In genomic region chr14:104749958-104750529, GRCh38 we compare ENCODE assay signal across 11 cellular contexts. TPM values are rescaled to one million over a fixed set of nuclear protein-coding genes. Genes with fewer than 3 reads are reported as not detected.
DNase-seq lines count a peak whose midpoint lies in the region; ATAC-seq, FAIRE-seq and TF ChIP-seq lines count a peak whose summit lies in the region.
"Had no signal": no experiment of that assay in that cellular context is flagged by ENCODE, and none has a peak within 500 bp of the region (broad histone marks: within the 10 kb centered on the region; RNA-seq: fewer than 3 reads in every experiment).

No MANE protein-coding gene starts in this region.

- CTCF ChIA-PET in Caco-2 (lab: Charles Lee): interaction anchor here (0.6 to 1.4 kb wide), 3 partner anchors 18 to 65 kb away, joined by 3 to 4 read pairs (median 4); no protein-coding TSS in a partner anchor
- CTCF ChIA-PET in HepG2 (lab: Yijun Ruan, JAX; ENCODE audit: low intra/inter-chr PET ratio, low total read pairs): no interaction called here

- peaks cover 25% of the 10 kb centered on the region for H3K36me3 Mint-ChIP-seq in Caco-2 (ENCODE audit: insufficient read depth, unreplicated experiment)
- H3K36me3 Mint-ChIP-seq in H9 (ENCODE audit: insufficient read depth in 1 of 3, low read depth in 3 of 3): peaks cover 2 to 30% (median 13%) of the 10 kb centered on the region in 3 experiments; a peak in 6 of 7 replicates

- DNase-seq in Caco-2 (no peak), SK-N-MC (ENCODE audit: low read depth, low spot score) (no peak), HepG2 (ENCODE audit: low spot score) (no peak), T-helper 2 cell (no peak), H9 (no peak)
- DNase-seq: activated naive CD4-positive, alpha-beta T cell; CD4-positive, CD25-positive, alpha-beta regulatory T cell; NCI-H1436 had no signal

- H3K27me3 ChIP-seq in Caco-2 (replicated peaks; ENCODE audit: control insufficient read depth, insufficient read depth, low read length) (no peaks in the 10 kb centered on the region), HepG2 (ENCODE audit: control insufficient read depth in 1 of 2, insufficient read depth in 2 of 2, low read length in 2 of 2) (no peaks in the 10 kb centered on the region), H9 (ENCODE audit: insufficient read depth, low read length) (no peaks in the 10 kb centered on the region)

- H2BK5ac ChIP-seq in H9 (ENCODE audit: insufficient read length, low read length): no peak overlapping the region

- no peak overlapping the region for H3K23ac ChIP-seq in H9 (ENCODE audit: insufficient read length, low read depth, low read length)

- H3K27ac Mint-ChIP-seq in Caco-2 (ENCODE audit: unreplicated experiment) (no peak overlapping the region), H9 (no peak overlapping the region)
- H3K27ac Mint-ChIP-seq: CD4-positive, CD25-positive, alpha-beta regulatory T cell had no signal

- H3K4ac ChIP-seq in H9 (ENCODE audit: low read depth, low read length): no peak overlapping the region

- H3T11ph ChIP-seq in H9 (ENCODE audit: low read length): no peak overlapping the region

- H3K14ac ChIP-seq in H9 (ENCODE audit: insufficient read depth, low read length): no peak overlapping the region

- no peak overlapping the region for H2BK15ac ChIP-seq in H9 (ENCODE audit: low read depth, low read length)

- TF ChIP-seq CTCF in Caco-2 (IDR thresholded peaks at IDR 0.05; ENCODE audit: insufficient read depth in 1 of 2, low read depth in 1 of 2, low read length in 1 of 2, severe bottlenecking in 1 of 2, unreplicated experiment in 1 of 2) (no peak), HepG2 (CRISPR knock-in tag; IDR thresholded peaks at IDR 0.05) (no peak), H9 (conservative IDR thresholded peaks at IDR 0.05) (no peak)

- H3K56ac ChIP-seq in H9 (ENCODE audit: insufficient read length, low read depth, low read length): no peak overlapping the region

- FAIRE-seq in HepG2 (lab: Jason Lieb, UNC): no peak

- H3K36me3 ChIP-seq in Caco-2 (ENCODE audit: control insufficient read depth, insufficient read depth, low read length) (no peaks in the 10 kb centered on the region), SK-N-MC (ENCODE audit: insufficient read depth, low read length) (no peaks in the 10 kb centered on the region; the same call in 1 of the 2 replicates), HepG2 (replicated peaks in 1 of 2; ENCODE audit: control insufficient read depth in 1 of 2, insufficient read depth in 2 of 2, low read length in 2 of 2) (no peaks in the 10 kb centered on the region)

- peaks cover 32% of the 10 kb centered on the region for H3K4me1 ChIP-seq in Caco-2
- peaks cover 78% of the 10 kb centered on the region for H3K4me1 ChIP-seq in HepG2 (ENCODE audit: insufficient read depth, low read length)
- H3K4me1 ChIP-seq in H9 (ENCODE audit: insufficient read depth, low read length): no peaks in the 10 kb centered on the region; the same call in 1 of the 2 replicates

- POLR2A ChIA-PET in Caco-2 (lab: Charles Lee): no interaction called here
- POLR2A ChIA-PET in HepG2 (lab: Yijun Ruan, JAX): interaction anchor here (1.4 to 4.8 kb wide), 8 partner anchors 14 to 114 kb away, joined by 3 to 68 read pairs (median 6); no protein-coding TSS in a partner anchor

- H4K20me1 ChIP-seq in HepG2 (ENCODE audit: insufficient read depth, low read length) (peaks cover 12% of the 10 kb centered on the region), H9 (ENCODE audit: control insufficient read depth, insufficient read depth, insufficient read length) (no peaks in the 10 kb centered on the region)

- H3K18ac ChIP-seq in H9 (ENCODE audit: insufficient read length, low read depth, low read length): no peak overlapping the region

- no peak overlapping the region for H2AK5ac ChIP-seq in H9 (ENCODE audit: insufficient read length, low read length)

- H3K9me3 Mint-ChIP-seq in Caco-2 (ENCODE audit: unreplicated experiment) (no peaks in the 10 kb centered on the region), H9 (peaks cover 13 to 19% of the 10 kb centered on the region in 2 experiments)
- H3K9me3 Mint-ChIP-seq: CD4-positive, CD25-positive, alpha-beta regulatory T cell had no signal

- no peaks in the 10 kb centered on the region for H3K27me3 Mint-ChIP-seq in Caco-2 (ENCODE audit: insufficient read depth, unreplicated experiment)
- peaks cover 7% of the 10 kb centered on the region for H3K27me3 Mint-ChIP-seq in H9 (ENCODE audit: low read depth)
- H3K27me3 Mint-ChIP-seq: CD4-positive, CD25-positive, alpha-beta regulatory T cell had no signal

- peak overlapping the region; percentile 56 for H3K4me2 ChIP-seq in HepG2 (ENCODE audit: low read depth, low read length)
- no peak overlapping the region for H3K4me2 ChIP-seq in H9 (ENCODE audit: insufficient read depth, insufficient read length, low read length)

- H3K79me2 ChIP-seq in HepG2 (ENCODE audit: insufficient read depth, low read length) (peaks cover 21% of the 10 kb centered on the region), H9 (ENCODE audit: insufficient read depth, low read length) (peaks cover 13% of the 10 kb centered on the region; the same call in 1 of the 2 replicates)

- TF ChIP-seq RAD21 in HepG2 (CRISPR knock-in tag; IDR thresholded peaks at IDR 0.05): no peak

- peak overlapping the region; percentile 15 for H3K9ac ChIP-seq in SK-N-MC (ENCODE audit: insufficient read length)
- H3K9ac ChIP-seq in HepG2 (ENCODE audit: insufficient read depth, low read depth, low read length): peak overlapping the region; percentile 7; the same call in 1 of the 2 replicates
- H3K9ac ChIP-seq in H9 (ENCODE audit: extremely low read depth, insufficient read length, low read length): no peak overlapping the region

- no peak for TF ChIP-seq POLR2A in HepG2 (IDR thresholded peaks at IDR 0.05; ENCODE audit: insufficient read depth in 1 of 2, low read depth in 2 of 2, low read length in 2 of 2)

- H3K27ac ChIP-seq in SK-N-MC (0 out of 2 replicates have a peak overlapping the region, but pooled peaks have one; percentile 11), HepG2 (ENCODE audit: extremely low read length, insufficient read depth, low read length) (peak overlapping the region; percentile 59), H9 (ENCODE audit: insufficient read length, low read depth, low read length) (no peak overlapping the region)

- BruUV-seq in Caco-2 (replicated peaks; lab: Mats Ljungman, UMichigan) (no TSS peak), HepG2 (replicated peaks; lab: Mats Ljungman, UMichigan) (TSS peak; percentile 13)

- no peak overlapping the region for H2BK12ac ChIP-seq in H9 (ENCODE audit: insufficient read length, low read depth, low read length)

- H2BK120ac ChIP-seq in H9 (ENCODE audit: low read depth, low read length, poor library complexity, severe bottlenecking): no peak overlapping the region

- in situ Hi-C loops in HepG2 (cut with HindIII; ENCODE audit: extremely low pct_ligation_motif_present, low pct_unique_long_range_greater_than_20kb): no loop called here

- intact Hi-C loops in Caco-2 (cut with micrococcal nuclease; ENCODE audit: unreplicated experiment) (loop anchor here (1.0 kb wide), 1 partner anchor 27 kb away; no protein-coding TSS in a partner anchor), HepG2 (cut with micrococcal nuclease; ENCODE audit: unreplicated experiment) (loop anchor here (1.0 kb wide), 2 partner anchors 19 to 23 kb away; no protein-coding TSS in a partner anchor)

- H2AFZ ChIP-seq in HepG2 (ENCODE audit: low read length): no peak overlapping the region
- no peak overlapping the region for H2AFZ ChIP-seq in H9 (ENCODE audit: low read length)

- peaks cover 12% of the 10 kb centered on the region for H3K23me2 ChIP-seq in H9 (ENCODE audit: insufficient read length, low read depth, low read length, poor library complexity, severe bottlenecking)

- H4K91ac ChIP-seq in H9 (ENCODE audit: insufficient read length, low read depth, low read length): no peak overlapping the region

- WGBS in HepG2 (ENCODE audit: low lambda C conversion rate): 55% methylated on average over 10 of the region's 12 CpGs
- no CpG with 5 or more reads among the region's 12 CpGs for WGBS in H9 (ENCODE audit: extremely low coverage, insufficient read length, low lambda C conversion rate)

- no peak overlapping the region for H4K5ac ChIP-seq in H9 (ENCODE audit: insufficient read length, low read depth, low read length)

- TF ChIP-seq EP300 in HepG2 (IDR thresholded peaks at IDR 0.05; ENCODE audit: low read depth in 2 of 2, low read length in 2 of 2): no peak
- TF ChIP-seq EP300 in HepG2 (CRISPR knock-in tag; IDR thresholded peaks at IDR 0.05; ENCODE audit: borderline replicate concordance): no peak

- H3K4me3 ChIP-seq in Caco-2 (ENCODE audit: low read depth, low read length) (no peak overlapping the region), SK-N-MC (no peak overlapping the region), HepG2 (replicated peaks in 1 of 3; ENCODE audit: insufficient read depth in 1 of 3, low read depth in 2 of 3, low read length in 3 of 3) (no peak overlapping the region)
- H3K4me3 ChIP-seq: coronary artery, lung had no signal

- peak overlapping the region; percentile 37 for H3K4me3 Mint-ChIP-seq in Caco-2 (ENCODE audit: unreplicated experiment)
- no peak overlapping the region for H3K4me3 Mint-ChIP-seq in H9

- no peak overlapping the region for H4K8ac ChIP-seq in H9 (replicated peaks; ENCODE audit: insufficient read length, low read depth, low read length)

- H3K4me1 Mint-ChIP-seq in Caco-2 (ENCODE audit: low read depth, unreplicated experiment) (peaks cover 17% of the 10 kb centered on the region), H9 (peaks cover 18 to 19% of the 10 kb centered on the region in 2 experiments)

- H2BK20ac ChIP-seq in H9 (ENCODE audit: low read depth, low read length, poor library complexity, severe bottlenecking): no peak overlapping the region

- H3K79me1 ChIP-seq in H9 (ENCODE audit: insufficient read depth, low read depth, low read length, poor library complexity, severe bottlenecking): no peaks in the 10 kb centered on the region

- ATAC-seq in HepG2 (no peak), HG03159 (IDR thresholded peaks at IDR 0.05; ENCODE audit: unreplicated experiment) (no peak)

- H3K9me3 ChIP-seq in Caco-2 (no peaks in the 10 kb centered on the region), SK-N-MC (ENCODE audit: low read depth, low read length) (no peaks in the 10 kb centered on the region), HepG2 (ENCODE audit: low read length) (no peaks in the 10 kb centered on the region), H9 (ENCODE audit: control insufficient read depth, low read depth, low read length) (peaks cover 6% of the 10 kb centered on the region)

RNA-seq across cellular contexts. Expression of gene SIVA1, which starts 2.9 kb away (rescaled TPM):
- total RNA-seq in Caco-2 (2022) (99.3 and 105 TPM in 2 replicates), HepG2 (2016; rRNA removed; fragmentation: Illumina TruSeq; extraction: Trizol) (153 and 186 TPM in 2 replicates), H9 (2021) (125 and 128 TPM in 2 replicates)
- total RNA-seq in HepG2 (2016; cell fraction: cytosol; rRNA removed; fragmentation: Illumina TruSeq; extraction: Trizol; ENCODE audit: low read depth): 171 and 229 TPM in 2 replicates
- total RNA-seq in HepG2 (2016; cell fraction: insoluble cytoplasmic fraction; rRNA removed; fragmentation: Illumina TruSeq; extraction: Trizol): 166 and 191 TPM in 2 replicates
- 186 and 219 TPM in 2 replicates for total RNA-seq in HepG2 (2016; cell fraction: membrane; rRNA removed; fragmentation: Illumina TruSeq; extraction: Trizol)
- total RNA-seq in HepG2 (2016; cell fraction: nucleus; rRNA removed; fragmentation: Illumina TruSeq; extraction: Trizol): 86.2 and 101 TPM in 2 replicates
- 123 and 142 TPM in 2 replicates for polyA plus RNA-seq in HepG2 (2011; rRNA removed)
- 108 and 239 TPM in 2 replicates for polyA plus RNA-seq in HepG2 (2011; cell fraction: cytosol; rRNA removed)
- 125 and 162 TPM in 2 replicates for polyA plus RNA-seq in HepG2 (2011; cell fraction: nucleus; rRNA removed)
- 61.3 and 68.1 TPM in 2 replicates for polyA plus RNA-seq in HepG2 (2012)
- polyA plus RNA-seq in HepG2 (2016; cell fraction: cytosol; fragmentation: Illumina TruSeq; extraction: Trizol; ENCODE audit: low read depth): 162 and 202 TPM in 2 replicates
- 128 and 130 TPM in 2 replicates for polyA plus RNA-seq in HepG2 (2016; cell fraction: insoluble cytoplasmic fraction; fragmentation: Illumina TruSeq; extraction: Trizol; ENCODE audit: low read depth)
- polyA plus RNA-seq in HepG2 (2016; cell fraction: membrane; fragmentation: Illumina TruSeq; extraction: Trizol; ENCODE audit: low read depth): 134 and 168 TPM in 2 replicates
- 129 and 133 TPM in 2 replicates for polyA plus RNA-seq in HepG2 (2016; cell fraction: nucleus; fragmentation: Illumina TruSeq; extraction: Trizol; ENCODE audit: insufficient read depth, low read depth)
- polyA minus RNA-seq in HepG2 (2011; rRNA and poly(A)+ RNA removed; ENCODE audit: low replicate concordance): 49.5 and 64.5 TPM in 2 replicates
- polyA minus RNA-seq in HepG2 (2011; cell fraction: cytosol; rRNA and poly(A)+ RNA removed): 22.7 and 31.5 TPM in 2 replicates
- 17.3 and 18.4 TPM in 2 replicates for polyA minus RNA-seq in HepG2 (2011; cell fraction: nucleus; rRNA and poly(A)+ RNA removed)

RNA-seq across cellular contexts. Expression of gene ADSS1, which starts 26.0 kb away (rescaled TPM):
- total RNA-seq in Caco-2 (2022): 1.6 and 3.2 TPM in 2 replicates
- total RNA-seq in HepG2 (2016; rRNA removed; fragmentation: Illumina TruSeq; extraction: Trizol): 0.98 and 1.0 TPM in 2 replicates
- 0.81 and 1.1 TPM in 2 replicates for total RNA-seq in HepG2 (2016; cell fraction: cytosol; rRNA removed; fragmentation: Illumina TruSeq; extraction: Trizol; ENCODE audit: low read depth)
- 0.56 and 1.3 TPM in 2 replicates for total RNA-seq in HepG2 (2016; cell fraction: insoluble cytoplasmic fraction; rRNA removed; fragmentation: Illumina TruSeq; extraction: Trizol)
- total RNA-seq in HepG2 (2016; cell fraction: membrane; rRNA removed; fragmentation: Illumina TruSeq; extraction: Trizol): 1.6 and 1.9 TPM in 2 replicates
- 1.3 and 1.5 TPM in 2 replicates for total RNA-seq in HepG2 (2016; cell fraction: nucleus; rRNA removed; fragmentation: Illumina TruSeq; extraction: Trizol)
- polyA plus RNA-seq in HepG2 (2011; rRNA removed): 36.7 and 45.2 TPM in 2 replicates
- polyA plus RNA-seq in HepG2 (2011; cell fraction: cytosol; rRNA removed): 20.7 and 22.4 TPM in 2 replicates
- 219 and 230 TPM in 2 replicates for polyA plus RNA-seq in HepG2 (2011; cell fraction: nucleus; rRNA removed)
- 37.3 and 46.9 TPM in 2 replicates for polyA plus RNA-seq in HepG2 (2012)
- 0.70 and 1.5 TPM in 2 replicates for polyA plus RNA-seq in HepG2 (2016; cell fraction: cytosol; fragmentation: Illumina TruSeq; extraction: Trizol; ENCODE audit: low read depth)
- 1.3 and 2.2 TPM in 2 replicates for polyA plus RNA-seq in HepG2 (2016; cell fraction: insoluble cytoplasmic fraction; fragmentation: Illumina TruSeq; extraction: Trizol; ENCODE audit: low read depth)
- 1.5 and 2.0 TPM in 2 replicates for polyA plus RNA-seq in HepG2 (2016; cell fraction: membrane; fragmentation: Illumina TruSeq; extraction: Trizol; ENCODE audit: low read depth)
- 3.7 and 4.4 TPM in 2 replicates for polyA plus RNA-seq in HepG2 (2016; cell fraction: nucleus; fragmentation: Illumina TruSeq; extraction: Trizol; ENCODE audit: insufficient read depth, low read depth)
- polyA minus RNA-seq in HepG2 (2011; rRNA and poly(A)+ RNA removed; ENCODE audit: low replicate concordance): 12.3 and 14.1 TPM in 2 replicates
- 6.8 and 7.6 TPM in 2 replicates for polyA minus RNA-seq in HepG2 (2011; cell fraction: cytosol; rRNA and poly(A)+ RNA removed)
- polyA minus RNA-seq in HepG2 (2011; cell fraction: nucleus; rRNA and poly(A)+ RNA removed): 30.6 and 31.2 TPM in 2 replicates
- total RNA-seq in H9 (2021): 7.8 and 8.5 TPM in 2 replicates

RNA-seq across cellular contexts. Expression of gene AKT1, which starts 45.5 kb away (rescaled TPM):
- total RNA-seq in Caco-2 (2022): 110 and 111 TPM in 2 replicates
- total RNA-seq in HepG2 (2016; rRNA removed; fragmentation: Illumina TruSeq; extraction: Trizol): 85.7 and 96.2 TPM in 2 replicates
- 66.8 and 84.2 TPM in 2 replicates for total RNA-seq in HepG2 (2016; cell fraction: cytosol; rRNA removed; fragmentation: Illumina TruSeq; extraction: Trizol; ENCODE audit: low read depth)
- 76.8 and 97.9 TPM in 2 replicates for total RNA-seq in HepG2 (2016; cell fraction: insoluble cytoplasmic fraction; rRNA removed; fragmentation: Illumina TruSeq; extraction: Trizol)
- 171 and 190 TPM in 2 replicates for total RNA-seq in HepG2 (2016; cell fraction: membrane; rRNA removed; fragmentation: Illumina TruSeq; extraction: Trizol)
- 48.2 and 57.1 TPM in 2 replicates for total RNA-seq in HepG2 (2016; cell fraction: nucleus; rRNA removed; fragmentation: Illumina TruSeq; extraction: Trizol)
- polyA plus RNA-seq in HepG2 (2011; rRNA removed): 116 and 135 TPM in 2 replicates
- polyA plus RNA-seq in HepG2 (2011; cell fraction: cytosol; rRNA removed): 114 and 136 TPM in 2 replicates
- polyA plus RNA-seq in HepG2 (2011; cell fraction: nucleus; rRNA removed): 362 and 435 TPM in 2 replicates
- 58.6 and 80.7 TPM in 2 replicates for polyA plus RNA-seq in HepG2 (2012)
- 81.6 and 107 TPM in 2 replicates for polyA plus RNA-seq in HepG2 (2016; cell fraction: cytosol; fragmentation: Illumina TruSeq; extraction: Trizol; ENCODE audit: low read depth)
- 105 and 119 TPM in 2 replicates for polyA plus RNA-seq in HepG2 (2016; cell fraction: insoluble cytoplasmic fraction; fragmentation: Illumina TruSeq; extraction: Trizol; ENCODE audit: low read depth)
- polyA plus RNA-seq in HepG2 (2016; cell fraction: membrane; fragmentation: Illumina TruSeq; extraction: Trizol; ENCODE audit: low read depth): 182 and 194 TPM in 2 replicates
- 146 and 159 TPM in 2 replicates for polyA plus RNA-seq in HepG2 (2016; cell fraction: nucleus; fragmentation: Illumina TruSeq; extraction: Trizol; ENCODE audit: insufficient read depth, low read depth)
- polyA minus RNA-seq in HepG2 (2011; rRNA and poly(A)+ RNA removed; ENCODE audit: low replicate concordance): 159 and 183 TPM in 2 replicates
- 76.1 and 78.3 TPM in 2 replicates for polyA minus RNA-seq in HepG2 (2011; cell fraction: cytosol; rRNA and poly(A)+ RNA removed)
- 46.7 and 48.0 TPM in 2 replicates for polyA minus RNA-seq in HepG2 (2011; cell fraction: nucleus; rRNA and poly(A)+ RNA removed)
- 95.1 and 101 TPM in 2 replicates for total RNA-seq in H9 (2021)

RNA-seq across cellular contexts. Expression of gene ZBTB42, which starts 50.9 kb away (rescaled TPM):
- total RNA-seq in Caco-2 (2022): 9.1 and 9.7 TPM in 2 replicates
- total RNA-seq in HepG2 (2016; rRNA removed; fragmentation: Illumina TruSeq; extraction: Trizol): 3.2 and 4.2 TPM in 2 replicates
- 1.2 and 1.6 TPM in 2 replicates for total RNA-seq in HepG2 (2016; cell fraction: cytosol; rRNA removed; fragmentation: Illumina TruSeq; extraction: Trizol; ENCODE audit: low read depth)
- 2.4 and 3.9 TPM in 2 replicates for total RNA-seq in HepG2 (2016; cell fraction: insoluble cytoplasmic fraction; rRNA removed; fragmentation: Illumina TruSeq; extraction: Trizol)
- total RNA-seq in HepG2 (2016; cell fraction: membrane; rRNA removed; fragmentation: Illumina TruSeq; extraction: Trizol): 4.3 and 4.4 TPM in 2 replicates
- 3.6 and 4.2 TPM in 2 replicates for total RNA-seq in HepG2 (2016; cell fraction: nucleus; rRNA removed; fragmentation: Illumina TruSeq; extraction: Trizol)
- polyA plus RNA-seq in HepG2 (2011; rRNA removed): 2.8 and 4.0 TPM in 2 replicates
- 3.7 and 4.3 TPM in 2 replicates for polyA plus RNA-seq in HepG2 (2011; cell fraction: cytosol; rRNA removed)
- 7.2 and 7.5 TPM in 2 replicates for polyA plus RNA-seq in HepG2 (2011; cell fraction: nucleus; rRNA removed)
- polyA plus RNA-seq in HepG2 (2012): 3.6 and 4.3 TPM in 2 replicates
- 1.0 and 1.1 TPM in 2 replicates for polyA plus RNA-seq in HepG2 (2016; cell fraction: cytosol; fragmentation: Illumina TruSeq; extraction: Trizol; ENCODE audit: low read depth)
- 2.3 and 2.7 TPM in 2 replicates for polyA plus RNA-seq in HepG2 (2016; cell fraction: insoluble cytoplasmic fraction; fragmentation: Illumina TruSeq; extraction: Trizol; ENCODE audit: low read depth)
- polyA plus RNA-seq in HepG2 (2016; cell fraction: membrane; fragmentation: Illumina TruSeq; extraction: Trizol; ENCODE audit: low read depth): 3.4 and 3.5 TPM in 2 replicates
- 2.8 and 3.1 TPM in 2 replicates for polyA plus RNA-seq in HepG2 (2016; cell fraction: nucleus; fragmentation: Illumina TruSeq; extraction: Trizol; ENCODE audit: insufficient read depth, low read depth)
- polyA minus RNA-seq in HepG2 (2011; rRNA and poly(A)+ RNA removed; ENCODE audit: low replicate concordance): 6.6 and 17.0 TPM in 2 replicates
- 6.2 and 8.1 TPM in 2 replicates for polyA minus RNA-seq in HepG2 (2011; cell fraction: cytosol; rRNA and poly(A)+ RNA removed)
- polyA minus RNA-seq in HepG2 (2011; cell fraction: nucleus; rRNA and poly(A)+ RNA removed): 8.2 TPM in 2 replicates
- 5.9 and 6.1 TPM in 2 replicates for total RNA-seq in H9 (2021)
